8 cellular contexts compared by ENCODE assay signal in genomic region chr5:10563132-10563939, GRCh38. TPM values are rescaled to one million over a fixed set of nuclear protein-coding genes. Genes with fewer than 3 reads are reported as not detected.
DNase-seq lines count a peak whose midpoint lies in the region; ATAC-seq and TF ChIP-seq lines count a peak whose summit lies in the region.

No MANE protein-coding gene starts in this region.

- no peaks in the 10 kb centered on the region for H3K9me2 ChIP-seq in PC-9 (ENCODE audit: insufficient read depth)

- ATAC-seq in GM18511 (IDR thresholded peaks at IDR 0.05; ENCODE audit: unreplicated experiment) (peak; percentile 36), HG02759 (IDR thresholded peaks at IDR 0.05; ENCODE audit: unreplicated experiment) (peak; percentile 38)

- H3K9me3 ChIP-seq in PC-9 (ENCODE audit: insufficient read depth, low read depth) (no peaks in the 10 kb centered on the region), ascending aorta (no peaks in the 10 kb centered on the region)

- peak overlapping the region; percentile 98 for H3K4me2 ChIP-seq in PC-9

- BruUV-seq in PC-9 (replicated peaks; lab: Mats Ljungman, UMichigan), result no TSS peak

- peaks cover 45% of the 10 kb centered on the region for H3K4me1 ChIP-seq in PC-9 (replicated peaks; ENCODE audit: insufficient read depth)
- peaks cover 0 to 21% of the 10 kb centered on the region in 2 donors for H3K4me1 ChIP-seq in ascending aorta

- intact Hi-C loops in PC-9 (cut with micrococcal nuclease; ENCODE audit: unreplicated experiment), result no loop called here
- intact Hi-C loops in ascending aorta (cut with DNase I), result loop anchor here (2.0 kb wide), 1 partner anchor 63 kb away; no protein-coding TSS in a partner anchor

- DNase-seq in PC-9 (no peak), ascending aorta (ENCODE audit: low spot score in 2 of 2) (peak in 1 of 2 donors; percentile 79), islet precursor cell (peak; percentile 85), KG1 (lab: John Stamatoyannopoulos, UW) (no peak), NCI-H128 (lab: John Stamatoyannopoulos, UW; ENCODE audit: unreplicated experiment) (no peak)
- peak; percentile 22 for DNase-seq in stimulated activated CD4-positive, alpha-beta T cell treated with anti-CD3 and anti-CD28 coated beads, Interleukin-2, amount 100 ng/mL, for 4 hours (ENCODE audit: low read depth)

- H3K79me2 ChIP-seq in PC-9 (ENCODE audit: low read depth), result peaks cover 26% of the 10 kb centered on the region

- CTCF ChIA-PET in PC-9 (lab: Charles Lee), result interaction anchor here (0.6 kb wide), 1 partner anchor 110 kb away, joined by 3 read pairs; no protein-coding TSS in a partner anchor

- H3K36me3 ChIP-seq in PC-9 (ENCODE audit: low read depth) (no peaks in the 10 kb centered on the region), ascending aorta (no peaks in the 10 kb centered on the region)

- H4K20me1 ChIP-seq in PC-9 (ENCODE audit: insufficient read depth), result no peaks in the 10 kb centered on the region

- POLR2A ChIA-PET in PC-9 (lab: Charles Lee; ENCODE audit: unreplicated experiment), result interaction anchor here (0.5 to 1.2 kb wide), 6 partner anchors 12 to 218 kb away, joined by 3 to 8 read pairs (median 4); no protein-coding TSS in a partner anchor

- H2AFZ ChIP-seq in PC-9, result peak overlapping the region; percentile 67

- H3F3A ChIP-seq in PC-9 (ENCODE audit: insufficient read depth, low read depth), result peaks cover 16% of the 10 kb centered on the region; the same call in 1 of the 2 replicates

- H3K4me3 ChIP-seq in PC-9 (peak overlapping the region; percentile 90), ascending aorta (peak overlapping the region; percentile 72 to 76)

- peak overlapping the region; percentile 86 for H3K27ac ChIP-seq in PC-9
- peak overlapping the region; percentile 50 to 80 for H3K27ac ChIP-seq in ascending aorta

- no peaks in the 10 kb centered on the region for H3K27me3 ChIP-seq in PC-9 (ENCODE audit: insufficient read depth, low read depth)
- no peaks in the 10 kb centered on the region for H3K27me3 ChIP-seq in ascending aorta

- TF ChIP-seq CTCF in PC-9 (conservative IDR thresholded peaks at IDR 0.05) (no peak), ascending aorta (IDR thresholded peaks at IDR 0.05) (no peak)

RNA-seq across cellular contexts. Expression of gene ANKRD33B, which starts 0.5 kb away (rescaled TPM):
- total RNA-seq in PC-9 (2021) (32.1 and 37.4 TPM in 2 replicates), ascending aorta (7.2 TPM)

Comparison
In these comparisons a context has a peak if more than half of its experiments do, and no peak if none do; other contexts are left out.
1. DNase-seq: peak in islet precursor cell (single experiment) and stimulated activated CD4-positive, alpha-beta T cell treated with anti-CD3 and anti-CD28 coated beads, Interleukin-2, amount 100 ng/mL, for 4 hours (single experiment); none in PC-9 (0 of 2), KG1 (single experiment) and NCI-H128 (single experiment).